1 cellular context compared by ENCODE assay signal in genomic region chr20:32580970-32581838, GRCh38.
TF ChIP-seq lines count a peak whose summit lies in the region.

No MANE protein-coding gene starts in this region.

TF ChIP-seq in HepG2, 621 proteins besides CTCF, POLR2A, EP300 and RAD21 (continued from another document and continues in another):
- TF ChIP-seq, protein P1, sequence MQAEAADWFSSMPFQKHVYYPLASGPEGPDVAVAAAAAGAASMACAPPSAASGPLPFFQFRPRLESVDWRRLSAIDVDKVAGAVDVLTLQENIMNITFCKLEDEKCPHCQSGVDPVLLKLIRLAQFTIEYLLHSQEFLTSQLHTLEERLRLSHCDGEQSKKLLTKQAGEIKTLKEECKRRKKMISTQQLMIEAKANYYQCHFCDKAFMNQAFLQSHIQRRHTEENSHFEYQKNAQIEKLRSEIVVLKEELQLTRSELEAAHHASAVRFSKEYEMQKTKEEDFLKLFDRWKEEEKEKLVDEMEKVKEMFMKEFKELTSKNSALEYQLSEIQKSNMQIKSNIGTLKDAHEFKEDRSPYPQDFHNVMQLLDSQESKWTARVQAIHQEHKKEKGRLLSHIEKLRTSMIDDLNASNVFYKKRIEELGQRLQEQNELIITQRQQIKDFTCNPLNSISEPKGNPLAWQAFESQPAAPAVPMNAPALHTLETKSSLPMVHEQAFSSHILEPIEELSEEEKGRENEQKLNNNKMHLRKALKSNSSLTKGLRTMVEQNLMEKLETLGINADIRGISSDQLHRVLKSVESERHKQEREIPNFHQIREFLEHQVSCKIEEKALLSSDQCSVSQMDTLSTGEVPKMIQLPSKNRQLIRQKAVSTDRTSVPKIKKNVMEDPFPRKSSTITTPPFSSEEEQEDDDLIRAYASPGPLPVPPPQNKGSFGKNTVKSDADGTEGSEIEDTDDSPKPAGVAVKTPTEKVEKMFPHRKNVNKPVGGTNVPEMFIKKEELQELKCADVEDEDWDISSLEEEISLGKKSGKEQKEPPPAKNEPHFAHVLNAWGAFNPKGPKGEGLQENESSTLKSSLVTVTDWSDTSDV (CRISPR knock-in tag; IDR thresholded peaks at IDR 0.05) = 0 out of 2 replicates have a peak, but pooled peaks have one; percentile 13
- TF ChIP-seq, protein P2, sequence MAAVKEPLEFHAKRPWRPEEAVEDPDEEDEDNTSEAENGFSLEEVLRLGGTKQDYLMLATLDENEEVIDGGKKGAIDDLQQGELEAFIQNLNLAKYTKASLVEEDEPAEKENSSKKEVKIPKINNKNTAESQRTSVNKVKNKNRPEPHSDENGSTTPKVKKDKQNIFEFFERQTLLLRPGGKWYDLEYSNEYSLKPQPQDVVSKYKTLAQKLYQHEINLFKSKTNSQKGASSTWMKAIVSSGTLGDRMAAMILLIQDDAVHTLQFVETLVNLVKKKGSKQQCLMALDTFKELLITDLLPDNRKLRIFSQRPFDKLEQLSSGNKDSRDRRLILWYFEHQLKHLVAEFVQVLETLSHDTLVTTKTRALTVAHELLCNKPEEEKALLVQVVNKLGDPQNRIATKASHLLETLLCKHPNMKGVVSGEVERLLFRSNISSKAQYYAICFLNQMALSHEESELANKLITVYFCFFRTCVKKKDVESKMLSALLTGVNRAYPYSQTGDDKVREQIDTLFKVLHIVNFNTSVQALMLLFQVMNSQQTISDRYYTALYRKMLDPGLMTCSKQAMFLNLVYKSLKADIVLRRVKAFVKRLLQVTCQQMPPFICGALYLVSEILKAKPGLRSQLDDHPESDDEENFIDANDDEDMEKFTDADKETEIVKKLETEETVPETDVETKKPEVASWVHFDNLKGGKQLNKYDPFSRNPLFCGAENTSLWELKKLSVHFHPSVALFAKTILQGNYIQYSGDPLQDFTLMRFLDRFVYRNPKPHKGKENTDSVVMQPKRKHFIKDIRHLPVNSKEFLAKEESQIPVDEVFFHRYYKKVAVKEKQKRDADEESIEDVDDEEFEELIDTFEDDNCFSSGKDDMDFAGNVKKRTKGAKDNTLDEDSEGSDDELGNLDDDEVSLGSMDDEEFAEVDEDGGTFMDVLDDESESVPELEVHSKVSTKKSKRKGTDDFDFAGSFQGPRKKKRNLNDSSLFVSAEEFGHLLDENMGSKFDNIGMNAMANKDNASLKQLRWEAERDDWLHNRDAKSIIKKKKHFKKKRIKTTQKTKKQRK (IDR thresholded peaks at IDR 0.05; ENCODE audit: low read length) = no peak
- TF ChIP-seq ZNF605 (CRISPR knock-in tag; IDR thresholded peaks at IDR 0.05) (peak; percentile 43; the same call in 1 of the 2 replicates), NR0B2 (CRISPR knock-in tag; IDR thresholded peaks at IDR 0.05) (no peak), NR2F1 (CRISPR knock-in tag; IDR thresholded peaks at IDR 0.05) (no peak), ZNF724P (CRISPR knock-in tag; IDR thresholded peaks at IDR 0.05; ENCODE audit: borderline replicate concordance) (no peak), POLR2G (IDR thresholded peaks at IDR 0.05; ENCODE audit: low read depth, low read length) (no peak; the same call in 1 of the 2 replicates), ZSCAN29 (CRISPR knock-in tag; conservative IDR thresholded peaks at IDR 0.05) (no peak; the same call in 1 of the 2 replicates), ZSCAN12 (CRISPR knock-in tag; IDR thresholded peaks at IDR 0.05) (no peak), EED (CRISPR knock-in tag; IDR thresholded peaks at IDR 0.05) (peak; percentile 79; the same call in 1 of the 2 replicates), ARID4A (CRISPR knock-in tag; IDR thresholded peaks at IDR 0.05; ENCODE audit: borderline replicate concordance) (no peak; the same call in 1 of the 2 replicates), KLF13 (CRISPR knock-in tag; IDR thresholded peaks at IDR 0.05) (no peak), CEBPB (IDR thresholded peaks at IDR 0.05; ENCODE audit: borderline replicate concordance, low read depth, low read length) (no peak), GLMP (CRISPR knock-in tag; IDR thresholded peaks at IDR 0.05; ENCODE audit: borderline replicate concordance) (no peak), TEAD3 (CRISPR knock-in tag; optimal IDR thresholded peaks at IDR 0.05; ENCODE audit: borderline replicate concordance) (peak; percentile 39), HOXA7 (CRISPR knock-in tag; IDR thresholded peaks at IDR 0.05) (no peak), ZNF329 (CRISPR knock-in tag; IDR thresholded peaks at IDR 0.05; ENCODE audit: low read depth) (no peak), ELF4 (CRISPR knock-in tag; IDR thresholded peaks at IDR 0.05; ENCODE audit: borderline replicate concordance) (0 out of 2 replicates have a peak, but pooled peaks have one; percentile 23), ZNF234 (CRISPR knock-in tag; conservative IDR thresholded peaks at IDR 0.05) (no peak)
- TF ChIP-seq, protein P3, sequence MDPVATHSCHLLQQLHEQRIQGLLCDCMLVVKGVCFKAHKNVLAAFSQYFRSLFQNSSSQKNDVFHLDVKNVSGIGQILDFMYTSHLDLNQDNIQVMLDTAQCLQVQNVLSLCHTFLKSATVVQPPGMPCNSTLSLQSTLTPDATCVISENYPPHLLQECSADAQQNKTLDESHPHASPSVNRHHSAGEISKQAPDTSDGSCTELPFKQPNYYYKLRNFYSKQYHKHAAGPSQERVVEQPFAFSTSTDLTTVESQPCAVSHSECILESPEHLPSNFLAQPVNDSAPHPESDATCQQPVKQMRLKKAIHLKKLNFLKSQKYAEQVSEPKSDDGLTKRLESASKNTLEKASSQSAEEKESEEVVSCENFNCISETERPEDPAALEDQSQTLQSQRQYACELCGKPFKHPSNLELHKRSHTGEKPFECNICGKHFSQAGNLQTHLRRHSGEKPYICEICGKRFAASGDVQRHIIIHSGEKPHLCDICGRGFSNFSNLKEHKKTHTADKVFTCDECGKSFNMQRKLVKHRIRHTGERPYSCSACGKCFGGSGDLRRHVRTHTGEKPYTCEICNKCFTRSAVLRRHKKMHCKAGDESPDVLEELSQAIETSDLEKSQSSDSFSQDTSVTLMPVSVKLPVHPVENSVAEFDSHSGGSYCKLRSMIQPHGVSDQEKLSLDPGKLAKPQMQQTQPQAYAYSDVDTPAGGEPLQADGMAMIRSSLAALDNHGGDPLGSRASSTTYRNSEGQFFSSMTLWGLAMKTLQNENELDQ (CRISPR knock-in tag; IDR thresholded peaks at IDR 0.05; ENCODE audit: borderline replicate concordance) = no peak
- TF ChIP-seq, protein P4, sequence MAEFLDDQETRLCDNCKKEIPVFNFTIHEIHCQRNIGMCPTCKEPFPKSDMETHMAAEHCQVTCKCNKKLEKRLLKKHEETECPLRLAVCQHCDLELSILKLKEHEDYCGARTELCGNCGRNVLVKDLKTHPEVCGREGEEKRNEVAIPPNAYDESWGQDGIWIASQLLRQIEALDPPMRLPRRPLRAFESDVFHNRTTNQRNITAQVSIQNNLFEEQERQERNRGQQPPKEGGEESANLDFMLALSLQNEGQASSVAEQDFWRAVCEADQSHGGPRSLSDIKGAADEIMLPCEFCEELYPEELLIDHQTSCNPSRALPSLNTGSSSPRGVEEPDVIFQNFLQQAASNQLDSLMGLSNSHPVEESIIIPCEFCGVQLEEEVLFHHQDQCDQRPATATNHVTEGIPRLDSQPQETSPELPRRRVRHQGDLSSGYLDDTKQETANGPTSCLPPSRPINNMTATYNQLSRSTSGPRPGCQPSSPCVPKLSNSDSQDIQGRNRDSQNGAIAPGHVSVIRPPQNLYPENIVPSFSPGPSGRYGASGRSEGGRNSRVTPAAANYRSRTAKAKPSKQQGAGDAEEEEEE (CRISPR knock-in tag; IDR thresholded peaks at IDR 0.05; ENCODE audit: borderline replicate concordance) = no peak; the same call in 1 of the 2 replicates
- TF ChIP-seq, protein P5, sequence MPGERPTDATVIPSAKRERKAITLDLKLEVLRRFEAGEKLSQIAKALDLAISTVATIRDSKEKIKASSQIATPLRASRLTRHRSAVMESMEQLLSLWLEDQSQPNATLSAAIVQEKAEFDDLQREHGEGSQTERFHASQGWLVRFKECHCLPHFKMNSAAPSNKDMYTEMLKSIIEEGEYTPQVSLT (CRISPR knock-in tag; IDR thresholded peaks at IDR 0.05; ENCODE audit: borderline replicate concordance, low read depth) = no peak
- TF ChIP-seq, protein P6, sequence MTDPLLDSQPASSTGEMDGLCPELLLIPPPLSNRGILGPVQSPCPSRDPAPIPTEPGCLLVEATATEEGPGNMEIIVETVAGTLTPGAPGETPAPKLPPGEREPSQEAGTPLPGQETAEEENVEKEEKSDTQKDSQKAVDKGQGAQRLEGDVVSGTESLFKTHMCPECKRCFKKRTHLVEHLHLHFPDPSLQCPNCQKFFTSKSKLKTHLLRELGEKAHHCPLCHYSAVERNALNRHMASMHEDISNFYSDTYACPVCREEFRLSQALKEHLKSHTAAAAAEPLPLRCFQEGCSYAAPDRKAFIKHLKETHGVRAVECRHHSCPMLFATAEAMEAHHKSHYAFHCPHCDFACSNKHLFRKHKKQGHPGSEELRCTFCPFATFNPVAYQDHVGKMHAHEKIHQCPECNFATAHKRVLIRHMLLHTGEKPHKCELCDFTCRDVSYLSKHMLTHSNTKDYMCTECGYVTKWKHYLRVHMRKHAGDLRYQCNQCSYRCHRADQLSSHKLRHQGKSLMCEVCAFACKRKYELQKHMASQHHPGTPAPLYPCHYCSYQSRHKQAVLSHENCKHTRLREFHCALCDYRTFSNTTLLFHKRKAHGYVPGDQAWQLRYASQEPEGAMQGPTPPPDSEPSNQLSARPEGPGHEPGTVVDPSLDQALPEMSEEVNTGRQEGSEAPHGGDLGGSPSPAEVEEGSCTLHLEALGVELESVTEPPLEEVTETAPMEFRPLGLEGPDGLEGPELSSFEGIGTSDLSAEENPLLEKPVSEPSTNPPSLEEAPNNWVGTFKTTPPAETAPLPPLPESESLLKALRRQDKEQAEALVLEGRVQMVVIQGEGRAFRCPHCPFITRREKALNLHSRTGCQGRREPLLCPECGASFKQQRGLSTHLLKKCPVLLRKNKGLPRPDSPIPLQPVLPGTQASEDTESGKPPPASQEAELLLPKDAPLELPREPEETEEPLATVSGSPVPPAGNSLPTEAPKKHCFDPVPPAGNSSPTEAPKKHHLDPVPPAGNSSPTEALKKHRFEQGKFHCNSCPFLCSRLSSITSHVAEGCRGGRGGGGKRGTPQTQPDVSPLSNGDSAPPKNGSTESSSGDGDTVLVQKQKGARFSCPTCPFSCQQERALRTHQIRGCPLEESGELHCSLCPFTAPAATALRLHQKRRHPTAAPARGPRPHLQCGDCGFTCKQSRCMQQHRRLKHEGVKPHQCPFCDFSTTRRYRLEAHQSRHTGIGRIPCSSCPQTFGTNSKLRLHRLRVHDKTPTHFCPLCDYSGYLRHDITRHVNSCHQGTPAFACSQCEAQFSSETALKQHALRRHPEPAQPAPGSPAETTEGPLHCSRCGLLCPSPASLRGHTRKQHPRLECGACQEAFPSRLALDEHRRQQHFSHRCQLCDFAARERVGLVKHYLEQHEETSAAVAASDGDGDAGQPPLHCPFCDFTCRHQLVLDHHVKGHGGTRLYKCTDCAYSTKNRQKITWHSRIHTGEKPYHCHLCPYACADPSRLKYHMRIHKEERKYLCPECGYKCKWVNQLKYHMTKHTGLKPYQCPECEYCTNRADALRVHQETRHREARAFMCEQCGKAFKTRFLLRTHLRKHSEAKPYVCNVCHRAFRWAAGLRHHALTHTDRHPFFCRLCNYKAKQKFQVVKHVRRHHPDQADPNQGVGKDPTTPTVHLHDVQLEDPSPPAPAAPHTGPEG (CRISPR knock-in tag; IDR thresholded peaks at IDR 0.05) = no peak
- TF ChIP-seq, protein P7, sequence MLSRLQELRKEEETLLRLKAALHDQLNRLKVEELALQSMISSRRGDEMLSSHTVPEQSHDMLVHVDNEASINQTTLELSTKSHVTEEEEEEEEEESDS (CRISPR knock-in tag; IDR thresholded peaks at IDR 0.05; ENCODE audit: borderline replicate concordance) = no peak
- TF ChIP-seq, protein P8, sequence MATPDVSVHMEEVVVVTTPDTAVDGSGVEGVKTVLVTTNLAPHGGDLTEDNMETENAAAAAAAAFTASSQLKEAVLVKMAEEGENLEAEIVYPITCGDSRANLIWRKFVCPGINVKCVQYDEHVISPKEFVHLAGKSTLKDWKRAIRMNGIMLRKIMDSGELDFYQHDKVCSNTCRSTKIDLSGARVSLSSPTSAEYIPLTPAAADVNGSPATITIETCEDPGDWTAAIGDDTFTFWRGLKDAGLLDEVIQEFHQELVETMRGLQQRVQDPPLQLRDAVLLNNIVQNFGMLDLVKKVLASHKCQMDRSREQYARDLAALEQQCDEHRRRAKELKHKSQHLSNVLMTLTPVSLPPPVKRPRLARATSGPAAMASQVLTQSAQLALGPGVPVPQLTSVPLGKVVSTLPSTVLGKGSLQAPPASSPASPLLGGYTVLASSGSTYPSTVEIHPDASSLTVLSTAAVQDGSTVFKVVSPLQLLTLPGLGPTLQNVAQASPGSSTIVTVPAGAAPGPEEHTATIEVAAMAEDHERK (CRISPR knock-in tag; IDR thresholded peaks at IDR 0.05; ENCODE audit: low read depth) = no peak
